ENCODE assay signal across 33 cellular contexts in the genomic region with DNA sequence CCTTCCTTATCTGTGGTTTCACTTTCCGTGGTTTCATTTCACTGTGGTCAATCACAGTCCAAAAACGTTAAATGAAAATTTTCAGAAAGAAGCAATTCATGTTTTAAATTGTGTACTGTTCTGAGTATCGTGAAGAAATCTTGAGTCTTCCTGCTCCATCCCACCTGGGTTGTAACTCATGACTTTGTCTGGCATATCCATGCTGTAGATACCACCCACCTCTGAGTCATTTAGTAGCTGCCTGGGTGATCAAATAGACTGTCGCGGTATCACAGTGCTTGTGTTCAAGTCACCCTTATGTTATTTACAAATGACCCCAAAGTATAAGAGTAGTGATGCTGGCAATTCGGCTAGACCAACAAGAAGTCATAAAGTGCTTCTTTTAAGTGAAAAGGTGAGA.
"Had no signal": no experiment of that assay in that cellular context is flagged by ENCODE, and none has a peak within 500 bp of the region (broad histone marks: within the 10 kb centered on the region; RNA-seq: fewer than 3 reads in every experiment).

No MANE protein-coding gene starts in this region.

- ATAC-seq: PC-3, SK-N-SH treated with all-trans-retinoic acid at 6 μM for 48 hours, T-cell had no signal

- H3K9me3 ChIP-seq: MG63, Peyer's patch, SJCRH30 had no signal

- H3K4me1 ChIP-seq: Peyer's patch, SJCRH30 had no signal

- H3K4me3 ChIP-seq: MG63, Peyer's patch, SJCRH30, SK-N-MC had no signal

- H3K27me3 ChIP-seq: MG63, Peyer's patch, SJCRH30 had no signal

- H3K4me1 Mint-ChIP-seq: T-cell had no signal

- H3K4me3 Mint-ChIP-seq: T-cell had no signal

- H3K27ac ChIP-seq: Peyer's patch, SJCRH30, SK-N-MC had no signal

- H3K27ac Mint-ChIP-seq: T-cell had no signal

- H3K36me3 Mint-ChIP-seq: T-cell had no signal

- DNase-seq: Karpas-422, MG63, NCI-H1048, NCI-H1092 treated with DMSO at 0.1 percent for 48 hours, NCI-H1105 treated with DMSO at 0.1 percent for 48 hours, NCI-H1417, NCI-H1436, NCI-H146, NCI-H1694, NCI-H187, NCI-H1930, NCI-H2029 treated with DMSO at 0.1 percent for 48 hours, NCI-H2081 treated with DMSO at 0.1 percent for 48 hours, NCI-H2107, NCI-H2171, NCI-H226, NCI-H446 treated with DMSO at 0.1 percent for 48 hours, NCI-H510A, NCI-H524, NCI-H526, NCI-H69, NCI-H748 treated with DMSO at 0.1 percent for 48 hours, NCI-H82, OCI-M1, PC-3, Peyer's patch, Right ventricle myocardium superior, RPMI8226, SHP77 treated with DMSO at 0.1 percent for 48 hours, SJCRH30, T-cell had no signal

- H3K36me3 ChIP-seq: MG63, Peyer's patch, SJCRH30 had no signal
